1 cellular context compared by ENCODE assay signal in genomic region chr16:71410146-71410545, GRCh38.
TF ChIP-seq lines count a peak whose summit lies in the region.

No MANE protein-coding gene starts in this region.

TF ChIP-seq in H1, 55 proteins besides CTCF, POLR2A, EP300 and RAD21:
- no peak for TF ChIP-seq HDAC6 (IDR thresholded peaks at IDR 0.05; ENCODE audit: low read depth, low read length)
- no peak for TF ChIP-seq GABPA (IDR thresholded peaks at IDR 0.05; ENCODE audit: borderline replicate concordance, insufficient read depth, low read length)
- no peak for TF ChIP-seq USF2 (IDR thresholded peaks at IDR 0.05; ENCODE audit: low read length)
- no peak for TF ChIP-seq CEBPB (IDR thresholded peaks at IDR 0.05; ENCODE audit: low read depth, low read length)
- no peak for TF ChIP-seq KDM1A (IDR thresholded peaks at IDR 0.05; ENCODE audit: borderline replicate concordance, low read length)
- TF ChIP-seq EGR1 (IDR thresholded peaks at IDR 0.05; ENCODE audit: borderline replicate concordance, low read depth, low read length) = no peak
- no peak for TF ChIP-seq BACH1 (IDR thresholded peaks at IDR 0.05; ENCODE audit: low read length)
